ENCODE assay signal across 22 cellular contexts in the genomic region with DNA sequence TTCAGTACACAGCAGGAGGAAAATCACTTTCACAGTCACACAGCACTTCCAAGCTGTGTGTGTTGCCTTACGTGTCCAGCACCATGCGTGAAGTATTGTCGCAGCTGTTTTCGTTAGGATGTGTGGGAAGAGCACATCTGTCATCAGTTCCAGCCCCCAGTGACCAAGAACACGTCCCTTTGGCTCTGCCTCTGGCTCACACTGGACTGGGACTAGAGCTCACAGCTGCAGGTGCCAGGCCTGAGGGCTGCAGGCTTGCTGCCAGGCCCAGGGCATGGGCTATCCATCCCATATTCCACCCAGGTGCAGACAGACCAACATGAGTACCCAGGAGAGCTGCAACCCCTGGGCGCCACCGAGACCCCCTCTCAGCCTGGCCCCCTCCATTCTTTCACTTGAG.
"Had no signal": no experiment of that assay in that cellular context is flagged by ENCODE, and none has a peak within 500 bp of the region (broad histone marks: within the 10 kb centered on the region; RNA-seq: fewer than 3 reads in every experiment).

No MANE protein-coding gene starts in this region.

- H3K4me3 Mint-ChIP-seq: activated CD4-positive, alpha-beta T cell treated with anti-CD3 and anti-CD28 coated beads, Interleukin-2, amount 10 ng/mL, durations not matched to agents 7 days and 5 days; activated CD8-positive, alpha-beta T cell treated with anti-CD3 and anti-CD28 coated beads, Interleukin-2, amount 10 ng/mL, durations not matched to agents 7 days and 5 days; activated naive CD4-positive, alpha-beta T cell treated with anti-CD3 and anti-CD28 coated beads, Interleukin-2, amount 10 ng/mL, durations not matched to agents 7 days and 5 days; activated naive CD8-positive, alpha-beta T cell treated with anti-CD3 and anti-CD28 coated beads, Interleukin-2, amount 50 U/mL, for 24 hours; activated T-cell treated with anti-CD3 and anti-CD28 coated beads, Interleukin-2, amount 50 U/mL, for 24 hours; brain; mesothelial cell of epicardium; nephron had no signal

- H3K27me3 Mint-ChIP-seq: activated CD4-positive, alpha-beta T cell treated with anti-CD3 and anti-CD28 coated beads, Interleukin-2, amount 10 ng/mL, durations not matched to agents 7 days and 5 days; activated T-cell treated with anti-CD3 and anti-CD28 coated beads, Interleukin-2, amount 50 U/mL, for 24 hours; brain had no signal

- H3K27ac Mint-ChIP-seq: activated CD4-positive, alpha-beta T cell treated with anti-CD3 and anti-CD28 coated beads, Interleukin-2, amount 10 ng/mL, durations not matched to agents 7 days and 5 days; activated CD8-positive, alpha-beta T cell treated with anti-CD3 and anti-CD28 coated beads, Interleukin-2, amount 10 ng/mL, durations not matched to agents 7 days and 5 days; activated naive CD4-positive, alpha-beta T cell treated with anti-CD3 and anti-CD28 coated beads, Interleukin-2, amount 10 ng/mL, durations not matched to agents 7 days and 5 days; activated naive CD8-positive, alpha-beta T cell treated with anti-CD3 and anti-CD28 coated beads, Interleukin-2, amount 50 U/mL, for 24 hours; activated T-cell treated with anti-CD3 and anti-CD28 coated beads, Interleukin-2, amount 50 U/mL, for 24 hours; mesothelial cell of epicardium had no signal

- H3K27me3 ChIP-seq: colonic mucosa, tibial artery, vagina had no signal

- DNase-seq: activated CD4-positive, alpha-beta T cell treated with anti-CD3 and anti-CD28 coated beads, Interleukin-2, amount 10 ng/mL, durations not matched to agents 7 days and 5 days; activated CD8-positive, alpha-beta T cell treated with anti-CD3 and anti-CD28 coated beads, Interleukin-2, amount 10 ng/mL, durations not matched to agents 7 days and 5 days; activated effector memory CD4-positive, alpha-beta T cell treated with Interleukin-2 at 50 U/mL for 16 hours; activated naive CD4-positive, alpha-beta T cell treated with anti-CD3 and anti-CD28 coated beads, Interleukin-2, amount 10 ng/mL, durations not matched to agents 7 days and 5 days; activated naive CD8-positive, alpha-beta T cell treated with anti-CD3 and anti-CD28 coated beads, Interleukin-2, amount 50 U/mL, for 24 hours; activated T-cell treated with anti-CD3 and anti-CD28 coated beads, Interleukin-2, amount 50 U/mL, for 24 hours; anterior cingulate cortex; central memory CD4-positive, alpha-beta T cell; colonic mucosa; foreskin melanocyte; glutamatergic neuron; lower lobe of right lung; occipital lobe; stimulated activated CD4-positive, alpha-beta T cell treated with anti-CD3 and anti-CD28 coated beads, Interleukin-2, amount 100 ng/mL, for 24 hours; stimulated activated naive CD8-positive, alpha-beta T cell treated with anti-CD3 and anti-CD28 coated beads, Interleukin-15, Interleukin-2, amounts not matched to agents 100 U/mL and 50 U/mL, for 24 hours; substantia nigra; tibial artery had no signal

- H3K4me3 ChIP-seq: colonic mucosa, lower lobe of right lung, tibial artery, vagina had no signal

- H3K27ac ChIP-seq: colonic mucosa, lower lobe of right lung, tibial artery, vagina had no signal

- H3K9me3 ChIP-seq: colonic mucosa, lower lobe of right lung, tibial artery, vagina had no signal

- H3K4me1 Mint-ChIP-seq: activated CD4-positive, alpha-beta T cell treated with anti-CD3 and anti-CD28 coated beads, Interleukin-2, amount 10 ng/mL, durations not matched to agents 7 days and 5 days; activated naive CD4-positive, alpha-beta T cell treated with anti-CD3 and anti-CD28 coated beads, Interleukin-2, amount 10 ng/mL, durations not matched to agents 7 days and 5 days had no signal

- H3K36me3 ChIP-seq: colonic mucosa, lower lobe of right lung, tibial artery, vagina had no signal

- H3K4me1 ChIP-seq: colonic mucosa, lower lobe of right lung, tibial artery, vagina had no signal

- H3K36me3 Mint-ChIP-seq: activated naive CD4-positive, alpha-beta T cell treated with anti-CD3 and anti-CD28 coated beads, Interleukin-2, amount 10 ng/mL, durations not matched to agents 7 days and 5 days; brain; mesothelial cell of epicardium had no signal

- ATAC-seq: activated CD4-positive, CD25-positive, alpha-beta regulatory T cell treated with anti-CD3 and anti-CD28 coated beads, Interleukin-2, amount 50 U/mL, for 24 hours; activated CD8-positive, alpha-beta T cell treated with anti-CD3 and anti-CD28 coated beads, Interleukin-2, amount 10 ng/mL, durations not matched to agents 7 days and 5 days; activated naive CD8-positive, alpha-beta T cell treated with anti-CD3 and anti-CD28 coated beads, Interleukin-2, amount 50 U/mL, for 24 hours; stimulated activated naive CD8-positive, alpha-beta T cell treated with anti-CD3 and anti-CD28 coated beads, Interleukin-15, Interleukin-2, amounts not matched to agents 100 U/mL and 50 U/mL, for 24 hours had no signal

- H3K9me3 Mint-ChIP-seq: activated CD4-positive, alpha-beta T cell treated with anti-CD3 and anti-CD28 coated beads, Interleukin-2, amount 10 ng/mL, durations not matched to agents 7 days and 5 days; activated naive CD4-positive, alpha-beta T cell treated with anti-CD3 and anti-CD28 coated beads, Interleukin-2, amount 10 ng/mL, durations not matched to agents 7 days and 5 days; activated naive CD8-positive, alpha-beta T cell treated with anti-CD3 and anti-CD28 coated beads, Interleukin-2, amount 50 U/mL, for 24 hours; activated T-cell treated with anti-CD3 and anti-CD28 coated beads, Interleukin-2, amount 50 U/mL, for 24 hours; mesothelial cell of epicardium; nephron had no signal
